ENCODE assay signal across 35 cellular contexts in genomic region chr6:154840363-154840762, GRCh38.
"Had no signal": no experiment of that assay in that cellular context is flagged by ENCODE, and none has a peak within 500 bp of the region (broad histone marks: within the 10 kb centered on the region; RNA-seq: fewer than 3 reads in every experiment).

No MANE protein-coding gene starts in this region.

- DNase-seq: Karpas-422, Kasumi-1, MG63, MM.1S, MV-4-11, NCI-H1048, NCI-H1092, NCI-H1092 treated with DMSO at 0.1 percent for 48 hours, NCI-H1105, NCI-H1105 treated with DMSO at 0.1 percent for 48 hours, NCI-H1417, NCI-H1417 treated with DMSO at 0.1 percent for 48 hours, NCI-H1436, NCI-H1436 treated with DMSO at 0.1 percent for 48 hours, NCI-H146, NCI-H1694, NCI-H1694 treated with DMSO at 0.1 percent for 48 hours, NCI-H187, NCI-H187 treated with DMSO at 0.1 percent for 48 hours, NCI-H1930, NCI-H2029, NCI-H2029 treated with DMSO at 0.1 percent for 48 hours, NCI-H2081, NCI-H2081 treated with DMSO at 0.1 percent for 48 hours, NCI-H2107, NCI-H2171, NCI-H2171 treated with DMSO at 0.1 percent for 48 hours, NCI-H2227 treated with DMSO at 0.1 percent for 48 hours, NCI-H226, NCI-H345, NCI-H446, NCI-H446 treated with DMSO at 0.1 percent for 48 hours, NCI-H510A, NCI-H510A treated with DMSO at 0.1 percent for 48 hours, NCI-H524 had no signal

- H3K9me3 ChIP-seq: MG63 had no signal

- H3K27me3 ChIP-seq: MG63 had no signal

- H3K4me3 ChIP-seq: MG63 had no signal
